ENCODE assay signal across 8 cellular contexts in the genomic region with DNA sequence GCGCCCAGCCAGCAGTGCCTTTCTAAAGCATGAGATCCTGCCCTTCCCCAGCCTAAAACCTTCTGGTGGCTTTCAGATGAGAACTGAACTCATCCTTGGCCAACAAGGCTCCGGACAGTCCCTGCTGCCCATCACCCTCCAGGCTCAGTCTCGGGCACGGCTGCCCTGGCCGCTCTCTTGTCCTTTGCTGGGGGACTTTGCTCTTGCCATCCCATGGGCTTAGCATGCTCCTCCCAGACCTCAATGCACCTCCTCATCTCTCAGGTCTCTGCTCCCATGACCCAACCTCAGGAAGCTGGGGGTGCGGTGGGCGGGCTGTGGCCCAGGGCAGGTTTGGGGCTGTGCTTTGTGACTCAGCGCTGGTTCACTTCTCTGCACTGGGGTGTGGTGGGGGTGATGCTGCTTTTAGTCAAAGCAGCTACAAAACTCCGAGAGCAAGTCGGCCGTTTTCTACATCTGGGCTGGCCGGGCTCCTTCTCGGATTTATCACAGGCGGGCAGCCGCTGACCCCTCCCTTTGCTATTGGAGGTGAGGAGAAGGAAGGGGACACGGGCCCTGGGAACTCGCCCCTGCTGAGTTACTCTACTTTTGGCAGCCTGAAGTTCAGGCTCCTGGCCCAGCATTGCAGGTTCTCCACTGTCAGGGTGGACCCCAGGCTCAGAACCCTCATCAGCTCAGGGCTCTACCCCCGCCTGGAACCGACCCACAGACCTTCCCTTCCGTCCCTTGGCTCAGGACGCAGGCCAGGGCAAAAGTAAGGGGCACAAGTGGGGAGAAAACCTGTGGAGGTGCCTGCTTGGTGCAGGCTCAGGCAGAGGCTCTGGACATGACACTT.
DNase-seq lines count a peak whose midpoint lies in the region; ATAC-seq and TF ChIP-seq lines count a peak whose summit lies in the region.

No MANE protein-coding gene starts in this region.

- peak overlapping the region; percentile 78 for H3K4me3 Mint-ChIP-seq in HFFc6

- no peak for TF ChIP-seq CTCF in HFFc6 (IDR thresholded peaks at IDR 0.05)
- TF ChIP-seq CTCF in WI38 (IDR thresholded peaks at IDR 0.05; ENCODE audit: low read depth, low read length) = no peak

- H3K4me1 Mint-ChIP-seq in HFFc6 (ENCODE audit: low read depth) = peaks cover 43% of the 10 kb centered on the region

- H3K27ac Mint-ChIP-seq in HFFc6 = peak overlapping the region; percentile 97

- H3K4me3 ChIP-seq in WI38 (ENCODE audit: low read depth, low read length) = peak overlapping the region; percentile 11; the same call in 1 of the 2 replicates

- DNase-seq in AG08396 (ENCODE audit: low spot score) = peak; percentile 70
- DNase-seq in HFFc6 = peak; percentile 86
- peak; percentile 56 for DNase-seq in central memory CD4-positive, alpha-beta T cell
- peak; percentile 91 for DNase-seq in stimulated activated CD4-positive, alpha-beta T cell treated with anti-CD3 and anti-CD28 coated beads, Interleukin-4, amount 100 ng/mL, for 24 hours
- no peak for DNase-seq in NK-92 treated with Interleukin-12 subunit alpha and Interleukin-12 subunit beta, amount 100 ng/mL, for 24 hours (lab: John Stamatoyannopoulos, UW)
- no peak for DNase-seq in ureter (ENCODE audit: low spot score)

- H3K9me3 Mint-ChIP-seq in HFFc6 = no peaks in the 10 kb centered on the region

- no peak for ATAC-seq in GM19023 (IDR thresholded peaks at IDR 0.05; ENCODE audit: unreplicated experiment)

- H3K27me3 Mint-ChIP-seq in HFFc6 (ENCODE audit: insufficient read depth) = peaks cover 6% of the 10 kb centered on the region

- no peaks in the 10 kb centered on the region for H3K36me3 Mint-ChIP-seq in HFFc6 (ENCODE audit: low read depth)

Comparison
In these comparisons a context has a peak if more than half of its experiments do, and no peak if none do; other contexts are left out.
1. DNase-seq: peak in AG08396 (single experiment), HFFc6 (single experiment), central memory CD4-positive, alpha-beta T cell (single experiment) and stimulated activated CD4-positive, alpha-beta T cell treated with anti-CD3 and anti-CD28 coated beads, Interleukin-4, amount 100 ng/mL, for 24 hours (single experiment); none in NK-92 treated with Interleukin-12 subunit alpha and Interleukin-12 subunit beta, amount 100 ng/mL, for 24 hours (single experiment) and ureter (single experiment).